In genomic region chr22:27540247-27540646, GRCh38 we compare ENCODE assay signal across 17 cellular contexts.
DNase-seq lines count a peak whose midpoint lies in the region; TF ChIP-seq lines count a peak whose summit lies in the region.
"Had no signal": no experiment of that assay in that cellular context is flagged by ENCODE, and none has a peak within 500 bp of the region (broad histone marks: within the 10 kb centered on the region; RNA-seq: fewer than 3 reads in every experiment).

No MANE protein-coding gene starts in this region.

- WGBS in endodermal cell (ENCODE audit: insufficient coverage in 1 of 2, insufficient read length in 1 of 2), 2 experiments = 67 to 80% methylated on average over 1 to 10 of the region's 10 CpGs

- no peak overlapping the region for H3K4me2 ChIP-seq in neural progenitor cell

- CTCF ChIA-PET in MCF 10A (lab: Yijun Ruan, JAX) = interaction anchor here (0.6 kb wide), 1 partner anchor 63 kb away, joined by 3 read pairs; no protein-coding TSS in a partner anchor

- H4K20me1 ChIP-seq in neural progenitor cell (ENCODE audit: low read depth) = no peaks in the 10 kb centered on the region

- H3K27me3 ChIP-seq in endodermal cell (ENCODE audit: control insufficient read depth, insufficient read depth, low read length, poor library complexity, severe bottlenecking) (no peaks in the 10 kb centered on the region), neural progenitor cell (no peaks in the 10 kb centered on the region)

- H3K27ac ChIP-seq in endodermal cell (ENCODE audit: low read depth, low read length) (no peak overlapping the region), neural progenitor cell (no peak overlapping the region)
- H3K27ac ChIP-seq: C4-2B had no signal

- H3K36me3 Mint-ChIP-seq in endodermal cell (ENCODE audit: low read depth) = no peaks in the 10 kb centered on the region
- no peaks in the 10 kb centered on the region for H3K36me3 Mint-ChIP-seq in neural progenitor cell
- no peaks in the 10 kb centered on the region for H3K36me3 Mint-ChIP-seq in MCF 10A (ENCODE audit: insufficient read depth, unreplicated experiment)
- H3K36me3 Mint-ChIP-seq: IgD-negative memory B cell had no signal

- TF ChIP-seq CTCF in endodermal cell (conservative IDR thresholded peaks at IDR 0.05) = peak; percentile 48
- TF ChIP-seq CTCF in neural progenitor cell (IDR thresholded peaks at IDR 0.05) = peak; percentile 11
- no peak for TF ChIP-seq CTCF in MCF 10A (IDR thresholded peaks at IDR 0.05; ENCODE audit: unreplicated experiment)

- H3K4me1 Mint-ChIP-seq in endodermal cell (peaks cover 20% of the 10 kb centered on the region), neural progenitor cell (peaks cover 65% of the 10 kb centered on the region), MCF 10A (ENCODE audit: insufficient read depth, unreplicated experiment) (no peaks in the 10 kb centered on the region)
- H3K4me1 Mint-ChIP-seq: IgD-negative memory B cell had no signal

- H3K36me3 ChIP-seq in endodermal cell (ENCODE audit: control insufficient read depth, insufficient read depth, low read length) = no peaks in the 10 kb centered on the region
- H3K36me3 ChIP-seq in neural progenitor cell = no peaks in the 10 kb centered on the region
- H3K36me3 ChIP-seq: HAP-1 had no signal

- H3K4me3 Mint-ChIP-seq in endodermal cell = no peak overlapping the region
- H3K4me3 Mint-ChIP-seq in neural progenitor cell = no peak overlapping the region
- H3K4me3 Mint-ChIP-seq in MCF 10A (ENCODE audit: unreplicated experiment) = no peak overlapping the region
- H3K4me3 Mint-ChIP-seq: CD4-positive, alpha-beta T cell; IgD-negative memory B cell had no signal

- H2AFZ ChIP-seq in neural progenitor cell (replicated peaks) = no peak overlapping the region

- H3K9me3 ChIP-seq in endodermal cell (ENCODE audit: control insufficient read depth, low read length) (no peaks in the 10 kb centered on the region), neural progenitor cell (ENCODE audit: low read depth) (no peaks in the 10 kb centered on the region)
- H3K9me3 ChIP-seq: Caco-2, HAP-1 had no signal

- no peak for DNase-seq in endodermal cell
- no peak for DNase-seq in neural progenitor cell (ENCODE audit: low spot score)
- no peak for DNase-seq in DMS 273 treated with DMSO at 0.1 percent for 48 hours (lab: John Stamatoyannopoulos, UW)
- DNase-seq in MCF 10A (ENCODE audit: unreplicated experiment) = no peak
- no peak for DNase-seq in stimulated activated CD4-positive, alpha-beta T cell treated with anti-CD3 and anti-CD28 coated beads, Interleukin-2, amount 100 ng/mL, for 24 hours
- DNase-seq in NCI-H774 (lab: John Stamatoyannopoulos, UW) = no peak
- DNase-seq: AML-193; Caco-2; CD4-positive, alpha-beta T cell; DMS153; DMS79; GF-D8; KBM-7 had no signal

- H3K4me1 ChIP-seq in endodermal cell (ENCODE audit: control insufficient read depth, insufficient read depth, low read length) (no peaks in the 10 kb centered on the region), neural progenitor cell (peaks cover 29% of the 10 kb centered on the region)
- H3K4me1 ChIP-seq: Caco-2, HAP-1 had no signal

- POLR2A ChIA-PET in MCF 10A (lab: Yijun Ruan, JAX) = no interaction called here

- intact Hi-C loops in MCF 10A (cut with micrococcal nuclease) = no loop called here

- H3K9ac ChIP-seq in endodermal cell (ENCODE audit: extremely low read depth, low read length, poor library complexity, severe bottlenecking) (no peak overlapping the region), neural progenitor cell (no peak overlapping the region)

- H3K4me3 ChIP-seq in endodermal cell (ENCODE audit: low read length) (no peak overlapping the region), neural progenitor cell (no peak overlapping the region)
- H3K4me3 ChIP-seq: HAP-1 had no signal

- H3K9me3 Mint-ChIP-seq in endodermal cell (no peaks in the 10 kb centered on the region), neural progenitor cell (no peaks in the 10 kb centered on the region), MCF 10A (ENCODE audit: unreplicated experiment) (no peaks in the 10 kb centered on the region)
- H3K9me3 Mint-ChIP-seq: CD4-positive, alpha-beta T cell had no signal

- no TSS peak for BruUV-seq in MCF 10A (replicated peaks; lab: Mats Ljungman, UMichigan)

- H3K27me3 Mint-ChIP-seq in endodermal cell (ENCODE audit: insufficient read depth) (peaks cover 6% of the 10 kb centered on the region), neural progenitor cell (ENCODE audit: insufficient read depth, low read depth) (peaks cover 12% of the 10 kb centered on the region), MCF 10A (ENCODE audit: insufficient read depth, unreplicated experiment) (no peaks in the 10 kb centered on the region)

- peaks cover 17% of the 10 kb centered on the region for H3F3A ChIP-seq in neural progenitor cell (ENCODE audit: low read depth)

- H3K27ac Mint-ChIP-seq in endodermal cell (no peak overlapping the region), neural progenitor cell (peak overlapping the region; percentile 81), MCF 10A (ENCODE audit: low read depth, unreplicated experiment) (no peak overlapping the region)
- H3K27ac Mint-ChIP-seq: CD4-positive, alpha-beta T cell; IgD-negative memory B cell had no signal

- no peaks in the 10 kb centered on the region for H3K79me2 ChIP-seq in neural progenitor cell (ENCODE audit: low read depth)

TF ChIP-seq in PFSK-1, 5 proteins besides CTCF, POLR2A, EP300 and RAD21:
- TF ChIP-seq REST (IDR thresholded peaks at IDR 0.05; ENCODE audit: insufficient read depth in 1 of 2, low read depth in 2 of 2, low read length in 2 of 2) = no peak
- peak; percentile 81 for TF ChIP-seq FOXP2 (optimal IDR thresholded peaks at IDR 0.05; ENCODE audit: borderline replicate concordance, extremely low read depth, extremely low read length, insufficient read depth)
